In genomic region chr3:150703756-150704344, GRCh38 we compare ENCODE assay signal across 1 cellular context.
A peak's percentile ranks its signal among the peaks of the same experiment; 100 is the strongest.
TF ChIP-seq lines count a peak whose summit lies in the region.

Gene ERICH6, minus strand, starts transcription at chr3:150703920. Its CDS starts 22 bp downstream, at chr3:150703898.

TF ChIP-seq in GM12878, 131 proteins besides CTCF, POLR2A, EP300 and RAD21 (continued from another document and continues in another):
- peak; percentile 63; the same call in 1 of the 2 replicates for TF ChIP-seq ZBTB40 (IDR thresholded peaks at IDR 0.05; ENCODE audit: borderline replicate concordance)
- TF ChIP-seq ESRRA (IDR thresholded peaks at IDR 0.05; ENCODE audit: low read length), result no peak; the same call in 1 of the 2 replicates
- peak; percentile 66 for TF ChIP-seq RELA (IDR thresholded peaks at IDR 0.05; ENCODE audit: borderline replicate concordance, partially characterized antibody)
- no peak; the same call in 1 of the 2 replicates for TF ChIP-seq CBFB (IDR thresholded peaks at IDR 0.05; ENCODE audit: low read depth)
- no peak for TF ChIP-seq KAT2A (conservative IDR thresholded peaks at IDR 0.05; ENCODE audit: control insufficient read depth, low read depth, low read length)
- TF ChIP-seq RAD51 (IDR thresholded peaks at IDR 0.05), result no peak
- no peak for TF ChIP-seq BCL11A (IDR thresholded peaks at IDR 0.05; ENCODE audit: low read depth, low read length)
- no peak for TF ChIP-seq PBX3 (IDR thresholded peaks at IDR 0.05; ENCODE audit: insufficient replicate concordance, low read depth, low read length)
- no peak for TF ChIP-seq GABPA (IDR thresholded peaks at IDR 0.05; ENCODE audit: low read depth)
- no peak for TF ChIP-seq REST (IDR thresholded peaks at IDR 0.05; ENCODE audit: low read depth, low read length)
- peak; percentile 89 for TF ChIP-seq ZNF384 (IDR thresholded peaks at IDR 0.05; ENCODE audit: borderline replicate concordance, low read depth, low read length)
- TF ChIP-seq SMARCA5 (IDR thresholded peaks at IDR 0.05), result no peak
- no peak for TF ChIP-seq ZNF592 (IDR thresholded peaks at IDR 0.05)
- 0 out of 2 replicates have a peak, but pooled peaks have one; percentile 17 for TF ChIP-seq TCF3 (IDR thresholded peaks at IDR 0.05; ENCODE audit: borderline replicate concordance, insufficient read depth, low read depth, low read length)
- TF ChIP-seq SPI1 (IDR thresholded peaks at IDR 0.05; ENCODE audit: borderline replicate concordance, insufficient read depth, low read depth, low read length), result peak; percentile 39; the same call in 1 of the 2 replicates
- peak; percentile 62; the same call in 1 of the 2 replicates for TF ChIP-seq NKRF (conservative IDR thresholded peaks at IDR 0.05)
- no peak for TF ChIP-seq GATAD2B (conservative IDR thresholded peaks at IDR 0.05; ENCODE audit: low read depth)
- no peak for TF ChIP-seq ZBTB4 (CRISPR knock-in tag; IDR thresholded peaks at IDR 0.05)
- TF ChIP-seq PRDM15 (CRISPR knock-in tag; IDR thresholded peaks at IDR 0.05), result no peak
- TF ChIP-seq ATF7 (IDR thresholded peaks at IDR 0.05; ENCODE audit: low read depth), result no peak
- TF ChIP-seq BHLHE40 (IDR thresholded peaks at IDR 0.05; ENCODE audit: borderline replicate concordance in 1 of 2, low read depth in 2 of 2, low read length in 1 of 2), result 0 out of 4 replicates have a peak, but pooled peaks of 1 of the 2 experiments have one; percentile 23
- TF ChIP-seq ZNF24 (IDR thresholded peaks at IDR 0.05), result no peak
- no peak; the same call in 1 of the 2 replicates for TF ChIP-seq PML (IDR thresholded peaks at IDR 0.05; ENCODE audit: low read length)
- TF ChIP-seq PAX8 (IDR thresholded peaks at IDR 0.05), result no peak
- TF ChIP-seq CREB1 (IDR thresholded peaks at IDR 0.05; ENCODE audit: low read depth), result no peak
- no peak for TF ChIP-seq FOXK2 (IDR thresholded peaks at IDR 0.05)
- TF ChIP-seq PAX5 (IDR thresholded peaks at IDR 0.05; ENCODE audit: borderline replicate concordance, low read depth, low read length), result 0 out of 2 replicates have a peak, but pooled peaks have one; percentile 14
